ENCODE assay signal across 21 cellular contexts in the genomic region with DNA sequence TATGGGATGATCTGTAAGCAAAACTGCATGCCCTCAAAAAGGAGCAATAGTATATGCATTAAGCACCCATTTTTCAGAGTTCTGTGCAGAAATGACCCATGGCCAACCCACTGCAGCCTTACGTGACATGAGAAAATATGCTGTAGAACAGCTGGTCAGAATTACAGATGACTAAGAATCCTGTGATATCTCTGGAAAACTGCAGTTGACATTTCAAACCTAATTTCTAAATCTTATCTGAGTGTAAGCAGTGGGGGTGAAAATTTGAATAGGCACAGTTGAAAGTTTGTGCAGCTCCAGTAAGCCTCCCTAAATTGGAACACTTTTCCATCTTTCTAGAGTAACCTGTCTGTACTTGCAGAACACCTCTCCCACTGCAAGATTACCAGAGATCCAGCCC. TPM values are rescaled to one million over a fixed set of nuclear protein-coding genes. Genes with fewer than 3 reads are reported as not detected.
DNase-seq lines count a peak whose midpoint lies in the region; ATAC-seq and TF ChIP-seq lines count a peak whose summit lies in the region.
"Had no signal": no experiment of that assay in that cellular context is flagged by ENCODE, and none has a peak within 500 bp of the region (broad histone marks: within the 10 kb centered on the region; RNA-seq: fewer than 3 reads in every experiment).

No MANE protein-coding gene starts in this region.

- peaks cover 8% of the 10 kb centered on the region for H3F3A ChIP-seq in smooth muscle cell (ENCODE audit: low read depth)

- H3K4me1 Mint-ChIP-seq in activated CD8-positive, alpha-beta T cell treated with anti-CD3 and anti-CD28 coated beads, Interleukin-2, amount 10 ng/mL, durations not matched to agents 7 days and 5 days (ENCODE audit: low read depth), result no peaks in the 10 kb centered on the region
- H3K4me1 Mint-ChIP-seq: CD4-positive, alpha-beta memory T cell had no signal

- no peaks in the 10 kb centered on the region for H3K79me2 ChIP-seq in smooth muscle cell (ENCODE audit: low read depth)
- no peaks in the 10 kb centered on the region for H3K79me2 ChIP-seq in OCI-LY7 (ENCODE audit: insufficient read depth, low read depth, low read length)

- ATAC-seq in activated CD8-positive, alpha-beta T cell treated with anti-CD3 and anti-CD28 coated beads, Interleukin-2, amount 10 ng/mL, durations not matched to agents 7 days and 5 days, result no peak

- H3K27ac Mint-ChIP-seq in activated CD8-positive, alpha-beta T cell treated with anti-CD3 and anti-CD28 coated beads, Interleukin-2, amount 10 ng/mL, durations not matched to agents 7 days and 5 days, result no peak overlapping the region
- H3K27ac Mint-ChIP-seq: CD4-positive, alpha-beta memory T cell had no signal

- no peaks in the 10 kb centered on the region for H3K9me2 ChIP-seq in OCI-LY7 (ENCODE audit: insufficient read depth, low read length)

- peaks cover 14% of the 10 kb centered on the region for H3K4me1 ChIP-seq in smooth muscle cell (ENCODE audit: low read depth)
- H3K4me1 ChIP-seq in OCI-LY7 (ENCODE audit: insufficient read depth, low read length, poor library complexity, severe bottlenecking), result no peaks in the 10 kb centered on the region
- H3K4me1 ChIP-seq: SJCRH30 had no signal

- H3K4me3 ChIP-seq in fibroblast of the aortic adventitia (ENCODE audit: low read depth, low read length) (no peak overlapping the region), smooth muscle cell (no peak overlapping the region), OCI-LY7 (ENCODE audit: low read depth, low read length, poor library complexity, severe bottlenecking) (no peak overlapping the region)
- H3K4me3 ChIP-seq: PC-9, SJCRH30 had no signal

- BruUV-seq in OCI-LY7 (replicated peaks; lab: Mats Ljungman, UMichigan), result no TSS peak

- CTCF ChIA-PET in activated CD8-positive, alpha-beta T cell treated with anti-CD3 and anti-CD28 coated beads, Interleukin-2, amount 10 ng/mL, durations not matched to agents 7 days and 5 days (lab: Charles Lee), result no interaction called here
- CTCF ChIA-PET in OCI-LY7 (lab: Charles Lee; ENCODE audit: unreplicated experiment), result no interaction called here

- H3K4me2 ChIP-seq in smooth muscle cell (peak overlapping the region; percentile 46), OCI-LY7 (ENCODE audit: low read length) (no peak overlapping the region)
- H3K4me2 ChIP-seq: PC-9 had no signal

- no peak overlapping the region for H2AFZ ChIP-seq in smooth muscle cell (ENCODE audit: low read depth)
- no peak overlapping the region for H2AFZ ChIP-seq in OCI-LY7 (ENCODE audit: low read length)
- H2AFZ ChIP-seq: PC-9 had no signal

- no peaks in the 10 kb centered on the region for H3K9me3 ChIP-seq in smooth muscle cell (replicated peaks; ENCODE audit: low read depth)
- no peaks in the 10 kb centered on the region for H3K9me3 ChIP-seq in OCI-LY7 (ENCODE audit: low read length)
- H3K9me3 ChIP-seq: SJCRH30 had no signal

- peak; percentile 10 for DNase-seq in GM03348 (ENCODE audit: low spot score)
- peak; percentile 56 for DNase-seq in amniotic stem cell (lab: John Stamatoyannopoulos, UW)
- peak; percentile 81 for DNase-seq in fibroblast of the aortic adventitia (ENCODE audit: low read depth)
- no peak for DNase-seq in smooth muscle cell (lab: John Stamatoyannopoulos, UW; ENCODE audit: unreplicated experiment)
- DNase-seq in activated CD8-positive, alpha-beta T cell treated with anti-CD3 and anti-CD28 coated beads, Interleukin-2, amount 10 ng/mL, durations not matched to agents 7 days and 5 days, result no peak
- DNase-seq in OCI-LY7 (ENCODE audit: low spot score), result no peak
- no peak for DNase-seq in NCI-H2227 (lab: John Stamatoyannopoulos, UW; ENCODE audit: unreplicated experiment)
- DNase-seq: ACHN; Calu3; CD4-positive, alpha-beta memory T cell; DMS79; HCEC 1CT; KBM-7; NCI-H1417 treated with DMSO at 0.1 percent for 48 hours; NCI-H1930; NCI-H2171 treated with DMSO at 0.1 percent for 48 hours; NCI-H510A; NCI-H774; PC-9; SJCRH30 had no signal

- H3K9me3 Mint-ChIP-seq in activated CD8-positive, alpha-beta T cell treated with anti-CD3 and anti-CD28 coated beads, Interleukin-2, amount 10 ng/mL, durations not matched to agents 7 days and 5 days (ENCODE audit: insufficient read depth), result no peaks in the 10 kb centered on the region
- H3K9me3 Mint-ChIP-seq: CD4-positive, alpha-beta memory T cell had no signal

- intact Hi-C loops in OCI-LY7 (cut with micrococcal nuclease; ENCODE audit: unreplicated experiment), result no loop called here

- H3K27me3 Mint-ChIP-seq in activated CD8-positive, alpha-beta T cell treated with anti-CD3 and anti-CD28 coated beads, Interleukin-2, amount 10 ng/mL, durations not matched to agents 7 days and 5 days (ENCODE audit: low read depth), result no peaks in the 10 kb centered on the region
- H3K27me3 Mint-ChIP-seq: CD4-positive, alpha-beta memory T cell had no signal

- H3K27ac ChIP-seq in smooth muscle cell (ENCODE audit: low read depth) (peak overlapping the region; percentile 37), OCI-LY7 (ENCODE audit: low read depth, low read length, poor library complexity, severe bottlenecking) (no peak overlapping the region)
- H3K27ac ChIP-seq: PC-9, SJCRH30 had no signal

- no peaks in the 10 kb centered on the region for H3K36me3 Mint-ChIP-seq in activated CD8-positive, alpha-beta T cell treated with anti-CD3 and anti-CD28 coated beads, Interleukin-2, amount 10 ng/mL, durations not matched to agents 7 days and 5 days (ENCODE audit: low read depth)
- H3K36me3 Mint-ChIP-seq: CD4-positive, alpha-beta memory T cell had no signal

- H3K9ac ChIP-seq in smooth muscle cell (ENCODE audit: low read depth), result no peak overlapping the region

- no peaks in the 10 kb centered on the region for H3K27me3 ChIP-seq in smooth muscle cell (ENCODE audit: low read depth)
- H3K27me3 ChIP-seq: SJCRH30 had no signal

- H3K36me3 ChIP-seq in smooth muscle cell (ENCODE audit: low read depth) (no peaks in the 10 kb centered on the region), OCI-LY7 (ENCODE audit: insufficient read depth, low read length) (no peaks in the 10 kb centered on the region)
- H3K36me3 ChIP-seq: SJCRH30 had no signal

- H4K20me1 ChIP-seq in smooth muscle cell (ENCODE audit: low read depth), result no peaks in the 10 kb centered on the region
- H4K20me1 ChIP-seq in OCI-LY7 (ENCODE audit: insufficient read depth, low read length), result no peaks in the 10 kb centered on the region

- WGBS in smooth muscle cell (ENCODE audit: low lambda C conversion rate), result 16% methylated on average over 1 of the region's 1 CpG

- TF ChIP-seq CTCF in fibroblast of the aortic adventitia (IDR thresholded peaks at IDR 0.05; ENCODE audit: insufficient read depth, low read length) (no peak), smooth muscle cell (IDR thresholded peaks at IDR 0.05; ENCODE audit: borderline replicate concordance, insufficient read depth, poor library complexity, severe bottlenecking) (no peak), OCI-LY7 (conservative IDR thresholded peaks at IDR 0.05; ENCODE audit: low read length) (no peak)

- H3K4me3 Mint-ChIP-seq in activated CD8-positive, alpha-beta T cell treated with anti-CD3 and anti-CD28 coated beads, Interleukin-2, amount 10 ng/mL, durations not matched to agents 7 days and 5 days, result no peak overlapping the region
- H3K4me3 Mint-ChIP-seq: CD4-positive, alpha-beta memory T cell had no signal

- POLR2A ChIA-PET in activated CD8-positive, alpha-beta T cell treated with anti-CD3 and anti-CD28 coated beads, Interleukin-2, amount 10 ng/mL, durations not matched to agents 7 days and 5 days (lab: Charles Lee), result no interaction called here
- POLR2A ChIA-PET in OCI-LY7 (lab: Charles Lee), result interaction anchor here (0.7 kb wide), 1 partner anchor 161 kb away, joined by 3 read pairs; no protein-coding TSS in a partner anchor

RNA-seq across cellular contexts. Expression of gene COL6A6, which starts 28.7 kb away (rescaled TPM):
- total RNA-seq in fibroblast of the aortic adventitia (ENCODE audit: low replicate concordance), result 18.6 and 20.7 TPM in 2 replicates
- 1.5 and 1.6 TPM in 2 replicates for total RNA-seq in smooth muscle cell
- polyA plus RNA-seq in smooth muscle cell, result 0.38 and 0.41 TPM in 2 replicates
- total RNA-seq in activated CD8-positive, alpha-beta T cell treated with anti-CD3 and anti-CD28 coated beads, Interleukin-2, amount 10 ng/mL, durations not matched to agents 7 days and 5 days, result not detected
- not detected in 2 replicates for total RNA-seq in OCI-LY7 (2014; rRNA removed; shearing (Covaris generic))
- total RNA-seq in OCI-LY7 (2022), result not detected in 2 replicates
- total RNA-seq: Calu3; CD4-positive, alpha-beta memory T cell; PC-9 had no signal
- polyA plus RNA-seq: BJ; CD4-positive, alpha-beta memory T cell had no signal

Comparison
In these comparisons a context has a peak if more than half of its experiments do, and no peak if none do; other contexts are left out.
1. DNase-seq: peak in GM03348 (single experiment), amniotic stem cell (single experiment) and fibroblast of the aortic adventitia (single experiment); none in smooth muscle cell (single experiment), activated CD8-positive, alpha-beta T cell treated with anti-CD3 and anti-CD28 coated beads, Interleukin-2, amount 10 ng/mL, durations not matched to agents 7 days and 5 days (single experiment), OCI-LY7 (single experiment) and NCI-H2227 (single experiment).